Comparison of ENCODE assay signal across 1 cellular context in genomic region chr3:129276385-129276784, GRCh38.
TF ChIP-seq lines count a peak whose summit lies in the region.

No MANE protein-coding gene starts in this region.

TF ChIP-seq in GM12878, 131 proteins besides CTCF, POLR2A, EP300 and RAD21 (continued from another document and continues in another):
- TF ChIP-seq USF1 (IDR thresholded peaks at IDR 0.05; ENCODE audit: borderline replicate concordance, extremely low read length, insufficient read depth, low read depth, low read length) (no peak), FOS (IDR thresholded peaks at IDR 0.05; ENCODE audit: borderline replicate concordance, extremely low read depth, insufficient read length) (no peak), HCFC1 (IDR thresholded peaks at IDR 0.05; ENCODE audit: low read length) (no peak), RELA (IDR thresholded peaks at IDR 0.05; ENCODE audit: borderline replicate concordance, partially characterized antibody) (no peak), SREBF1 (IDR thresholded peaks at IDR 0.05; ENCODE audit: low read length) (no peak), HDGF (IDR thresholded peaks at IDR 0.05) (no peak), NR2C1 (IDR thresholded peaks at IDR 0.05) (no peak), NKRF (conservative IDR thresholded peaks at IDR 0.05) (no peak), JUNB (IDR thresholded peaks at IDR 0.05) (peak; percentile 57), ZBED1 (IDR thresholded peaks at IDR 0.05; ENCODE audit: borderline replicate concordance) (peak; percentile 89; the same call in 1 of the 2 replicates), FOXM1 (IDR thresholded peaks at IDR 0.05; ENCODE audit: low read depth, low read length) (peak; percentile 87; the same call in 1 of the 2 replicates), ZNF274 (IDR thresholded peaks at IDR 0.05; ENCODE audit: insufficient read depth, insufficient read length) (no peak), BCL3 (IDR thresholded peaks at IDR 0.05; ENCODE audit: borderline replicate concordance, insufficient read depth, low read depth, low read length, poor library complexity, severe bottlenecking) (peak; percentile 93), EGR1 (IDR thresholded peaks at IDR 0.05; ENCODE audit: borderline replicate concordance in 1 of 2, low read depth in 2 of 2, low read length in 2 of 2) (no peak), E2F4 (IDR thresholded peaks at IDR 0.05; ENCODE audit: low read depth, low read length) (no peak), RAD51 (IDR thresholded peaks at IDR 0.05) (peak; percentile 48), DPF2 (IDR thresholded peaks at IDR 0.05) (peak; percentile 83), TCF12 (IDR thresholded peaks at IDR 0.05; ENCODE audit: low read depth, low read length) (peak; percentile 100), TBL1XR1 (IDR thresholded peaks at IDR 0.05; ENCODE audit: low read depth, low read length) (peak; percentile 87), IKZF1 (conservative IDR thresholded peaks at IDR 0.05) (peak; percentile 72), PAX5 (IDR thresholded peaks at IDR 0.05; ENCODE audit: borderline replicate concordance, low read depth, low read length) (peak; percentile 95), RELB (IDR thresholded peaks at IDR 0.05; ENCODE audit: low read depth) (peak; percentile 87), ETV6 (conservative IDR thresholded peaks at IDR 0.05 in 1 of 2, IDR thresholded peaks at IDR 0.05 in 1 of 2; ENCODE audit: borderline replicate concordance in 1 of 2, low read depth in 1 of 2) (peak in 1 of 2 experiments; percentile 82; a peak in 2 of 4 replicates), ZSCAN29 (IDR thresholded peaks at IDR 0.05) (no peak), MEF2A (IDR thresholded peaks at IDR 0.05; ENCODE audit: insufficient read depth, low read depth, low read length) (peak; percentile 77; the same call in 1 of the 2 replicates), ZNF24 (IDR thresholded peaks at IDR 0.05) (0 out of 2 replicates have a peak, but pooled peaks have one; percentile 43), ZNF384 (IDR thresholded peaks at IDR 0.05; ENCODE audit: borderline replicate concordance, low read depth, low read length) (0 out of 2 replicates have a peak, but pooled peaks have one; percentile 48), E4F1 (IDR thresholded peaks at IDR 0.05; ENCODE audit: borderline replicate concordance, partially characterized antibody) (no peak), ZBTB11 (CRISPR knock-in tag; IDR thresholded peaks at IDR 0.05) (no peak), ATF3 (IDR thresholded peaks at IDR 0.05; ENCODE audit: borderline replicate concordance, extremely low read depth, low read depth, low read length) (no peak), BCLAF1 (IDR thresholded peaks at IDR 0.05) (no peak), ZNF592 (IDR thresholded peaks at IDR 0.05) (no peak), CBX5 (IDR thresholded peaks at IDR 0.05; ENCODE audit: low read depth) (0 out of 2 replicates have a peak, but pooled peaks have one; percentile 51)
